8 cellular contexts compared by ENCODE assay signal in genomic region chr9:15127831-15128230, GRCh38.
"Had no signal": no experiment of that assay in that cellular context is flagged by ENCODE, and none has a peak within 500 bp of the region (broad histone marks: within the 10 kb centered on the region; RNA-seq: fewer than 3 reads in every experiment).

No MANE protein-coding gene starts in this region.

- H3K27ac ChIP-seq: GM23248, HL-60, KMS-11 had no signal

- H3K9ac ChIP-seq: GM23248, KMS-11 had no signal

- H3K4me2 ChIP-seq: KMS-11 had no signal

- ATAC-seq: HepG2 had no signal

- H2AFZ ChIP-seq: GM23248 had no signal

- H3K4me3 ChIP-seq: GM23248 had no signal

- DNase-seq: GM23248, GOT3, H9, HCEC 1CT, KBM-7 had no signal
